22 cellular contexts compared by ENCODE assay signal in the genomic region with DNA sequence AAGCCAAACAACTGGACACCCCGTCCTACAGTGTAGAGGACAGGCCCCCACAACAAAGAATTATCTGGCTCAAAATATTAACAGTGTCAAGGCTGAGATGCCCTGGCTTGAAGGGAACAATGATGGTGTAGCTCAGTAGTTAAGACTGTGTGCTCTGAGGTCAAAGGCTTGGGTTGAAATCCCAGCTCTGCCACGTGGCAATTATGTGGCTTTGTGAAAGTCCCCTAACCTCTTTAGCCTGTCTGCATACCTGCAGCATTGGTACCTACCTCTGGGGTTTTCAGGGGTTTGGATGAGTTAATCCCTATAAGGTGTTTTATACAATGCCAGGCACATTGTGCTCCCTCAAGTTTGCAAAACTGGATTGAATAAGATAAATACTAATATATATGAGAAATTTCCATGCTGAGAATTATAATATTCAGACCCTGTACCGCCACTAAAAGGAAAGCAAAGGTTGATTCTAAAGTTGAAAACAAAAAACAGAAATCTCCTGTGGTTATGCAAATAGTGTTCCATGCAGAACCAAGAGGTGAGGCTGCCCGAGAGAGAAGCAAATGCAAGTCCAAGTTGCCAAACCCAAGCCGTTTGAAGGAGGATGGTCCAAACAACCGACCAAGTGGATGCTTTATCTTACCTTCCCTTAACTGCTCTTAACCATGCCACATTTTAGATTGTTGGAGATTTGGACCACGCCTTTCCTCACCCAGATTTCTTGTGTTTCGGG.
"Had no signal": no experiment of that assay in that cellular context is flagged by ENCODE, and none has a peak within 500 bp of the region (broad histone marks: within the 10 kb centered on the region; RNA-seq: fewer than 3 reads in every experiment).

No MANE protein-coding gene starts in this region.

- H2AFZ ChIP-seq: neural progenitor cell had no signal

- DNase-seq: cortex of kidney; dorsolateral prefrontal cortex; effector CD8-positive, alpha-beta T cell; glutamatergic neuron; islet precursor cell; mesenchymal stem cell; midbrain; nucleus accumbens; ovary; small intestine; stimulated activated CD4-positive, alpha-beta T cell treated with anti-CD3 and anti-CD28 coated beads, Interleukin-12 subunit alpha, Interleukin-12 subunit beta, amount 100 ng/mL, for 4 hours; stimulated activated naive CD4-positive, alpha-beta T cell; stomach; substantia nigra; trophoblast cell had no signal

- H3K36me3 Mint-ChIP-seq: neural progenitor cell had no signal

- H3K27ac ChIP-seq: dorsolateral prefrontal cortex, esophagus muscularis mucosa, gastroesophageal sphincter, neural progenitor cell, ovary, right atrium auricular region, stomach, thoracic aorta had no signal

- H3K9me3 Mint-ChIP-seq: natural killer cell treated with Interleukin-12 subunit alpha and Interleukin-12 subunit beta and Interleukin-15 and Interleukin-18, amount 100 ng/mL, for 72 hours had no signal

- H3K4me3 ChIP-seq: dorsolateral prefrontal cortex, esophagus muscularis mucosa, gastroesophageal sphincter, neural progenitor cell, ovary, right atrium auricular region, stomach, thoracic aorta had no signal

- H3K27me3 ChIP-seq: dorsolateral prefrontal cortex, gastroesophageal sphincter, neural progenitor cell, ovary, right atrium auricular region, stomach had no signal

- H3K4me2 ChIP-seq: neural progenitor cell had no signal

- H3K4me3 Mint-ChIP-seq: natural killer cell treated with Interleukin-12 subunit alpha and Interleukin-12 subunit beta and Interleukin-15 and Interleukin-18, amount 100 ng/mL, for 72 hours; neural progenitor cell had no signal

- H3K36me3 ChIP-seq: esophagus muscularis mucosa, gastroesophageal sphincter, neural progenitor cell, ovary, right atrium auricular region, stomach, thoracic aorta had no signal

- H3K4me1 ChIP-seq: neural progenitor cell, right atrium auricular region, stomach had no signal

- ATAC-seq: gastroesophageal sphincter; left lobe of liver; natural killer cell treated with Interleukin-12 subunit alpha and Interleukin-12 subunit beta and Interleukin-15 and Interleukin-18, amount 100 ng/mL, for 72 hours had no signal

- H3K9ac ChIP-seq: neural progenitor cell had no signal

- H3K27ac Mint-ChIP-seq: natural killer cell treated with Interleukin-12 subunit alpha and Interleukin-12 subunit beta and Interleukin-15 and Interleukin-18, amount 100 ng/mL, for 72 hours; neural progenitor cell had no signal

- H3K9me3 ChIP-seq: esophagus muscularis mucosa, gastroesophageal sphincter, ovary, right atrium auricular region, thoracic aorta had no signal
